Comparison of ENCODE assay signal across 8 cellular contexts in the genomic region with DNA sequence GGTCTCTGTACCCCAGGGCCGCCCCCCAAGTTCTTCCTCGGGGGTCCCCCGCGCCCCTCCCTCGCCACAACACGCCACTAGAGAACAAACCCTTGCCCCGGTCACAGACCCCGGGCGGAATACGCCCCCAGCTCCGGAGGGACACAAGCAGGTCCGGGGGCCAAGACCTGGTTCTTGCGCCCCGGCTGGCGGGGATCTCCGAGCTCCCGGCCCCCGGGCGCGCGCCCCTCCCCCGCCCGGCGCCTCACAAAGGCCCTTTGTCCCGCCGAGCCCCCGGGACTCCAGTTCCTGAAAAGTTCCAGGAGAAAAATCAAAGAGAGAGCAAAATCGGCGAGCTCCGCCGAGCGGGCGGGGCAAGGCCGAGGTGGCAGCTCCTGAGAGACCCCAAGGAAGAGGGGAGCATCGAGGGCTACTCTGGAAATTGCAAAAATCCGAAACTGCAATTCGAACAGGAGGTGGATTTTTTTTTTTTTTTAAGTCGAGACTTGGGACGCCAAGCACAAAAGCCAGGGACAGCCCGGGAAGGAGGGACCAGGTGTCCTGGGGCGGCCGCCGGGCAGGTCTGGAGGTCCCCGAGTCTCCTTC. TPM values are rescaled to one million over a fixed set of nuclear protein-coding genes. Genes with fewer than 3 reads are reported as not detected.
DNase-seq lines count a peak whose midpoint lies in the region; ATAC-seq and TF ChIP-seq lines count a peak whose summit lies in the region.

No MANE protein-coding gene starts in this region.

- ATAC-seq in mucosa of descending colon (no peak), aorta (ENCODE audit: low FRiP score) (no peak), GM21717 (IDR thresholded peaks at IDR 0.05; ENCODE audit: unreplicated experiment) (no peak)

- TF ChIP-seq CTCF in 22Rv1 (IDR thresholded peaks at IDR 0.05) (no peak), dorsolateral prefrontal cortex (IDR thresholded peaks at IDR 0.05 in 54 of 56, conservative IDR thresholded peaks at IDR 0.05 in 2 of 56; ENCODE audit: low read depth in 1 of 56, partially characterized antibody in 56 of 56) (no peak), mucosa of descending colon (IDR thresholded peaks at IDR 0.05) (no peak)

- H3K4me1 ChIP-seq in mucosa of descending colon (ENCODE audit: low read depth) (peaks cover 22% of the 10 kb centered on the region), aorta (ENCODE audit: control insufficient read depth in 1 of 2, insufficient read depth in 2 of 2, low read length in 2 of 2) (no peaks in the 10 kb centered on the region)

- H3K36me3 ChIP-seq in mucosa of descending colon (ENCODE audit: low read depth) (no peaks in the 10 kb centered on the region), aorta (ENCODE audit: control insufficient read depth in 1 of 2, insufficient read depth in 2 of 2, low read length in 1 of 2) (no peaks in the 10 kb centered on the region)

- H3K27ac ChIP-seq in 22Rv1 (peak overlapping the region; percentile 100), dorsolateral prefrontal cortex (peak overlapping the region; percentile 66 to 100 (median 100)), aorta (ENCODE audit: low read depth in 1 of 2, low read length in 2 of 2) (peak overlapping the region; percentile 58 to 61)

- peak in 4 of 10 donors; percentile 31 to 58 (median 46) for DNase-seq in dorsolateral prefrontal cortex
- peak in 2 of 3 donors; percentile 61 to 69 for DNase-seq in mucosa of descending colon
- peak in 1 of 2 donors; percentile 76 for DNase-seq in aorta
- no peak for DNase-seq in NCI-H748 treated with DMSO at 0.1 percent for 48 hours (lab: John Stamatoyannopoulos, UW)
- no peak for DNase-seq in NCI-H524 (lab: John Stamatoyannopoulos, UW)

- H3K9me3 ChIP-seq in mucosa of descending colon (no peaks in the 10 kb centered on the region), aorta (ENCODE audit: control insufficient read depth, low read length) (no peaks in the 10 kb centered on the region)

- no peak for TF ChIP-seq EP300 in Ishikawa (IDR thresholded peaks at IDR 0.05; ENCODE audit: borderline replicate concordance)

- no peaks in the 10 kb centered on the region for H3K27me3 ChIP-seq in dorsolateral prefrontal cortex
- H3K27me3 ChIP-seq in aorta (ENCODE audit: control insufficient read depth in 1 of 2, insufficient read depth in 2 of 2, low read length in 1 of 2), result no peaks in the 10 kb centered on the region

- H3K4me3 ChIP-seq in dorsolateral prefrontal cortex, result peak overlapping the region; percentile 69 to 99 (median 90)
- peak overlapping the region; percentile 79 for H3K4me3 ChIP-seq in mucosa of descending colon
- H3K4me3 ChIP-seq in aorta (ENCODE audit: low read length in 2 of 2), result peak overlapping the region; percentile 91 to 93

- intact Hi-C loops in dorsolateral prefrontal cortex (cut with DNase I) (loop anchor here in 1 of 2 donors (5.0 kb wide), 1 partner anchor 52 kb away; no protein-coding TSS in a partner anchor), mucosa of descending colon (cut with DNase I, micrococcal nuclease) (no loop called here), aorta (cut with DNase I) (loop anchor here in 1 of 2 donors (5.0 kb wide), 1 partner anchor 273 kb away; no protein-coding TSS in a partner anchor)

- 0% methylated on average over 40 to 44 of the region's 44 CpGs for WGBS in aorta, 2 donors

- TF ChIP-seq RAD21 in Ishikawa (IDR thresholded peaks at IDR 0.05; ENCODE audit: low read depth), result no peak

TF ChIP-seq in Ishikawa, 13 proteins besides CTCF, POLR2A, EP300 and RAD21:
- TF ChIP-seq YY1 (IDR thresholded peaks at IDR 0.05; ENCODE audit: low read depth) (no peak), TEAD4 (IDR thresholded peaks at IDR 0.05) (no peak), NFIC (IDR thresholded peaks at IDR 0.05) (no peak), ZBTB7A (IDR thresholded peaks at IDR 0.05; ENCODE audit: low read depth) (peak; percentile 67), TAF1 (IDR thresholded peaks at IDR 0.05; ENCODE audit: low read depth) (no peak), FOXM1 (IDR thresholded peaks at IDR 0.05; ENCODE audit: borderline replicate concordance, low read depth) (no peak), CEBPB (IDR thresholded peaks at IDR 0.05) (no peak)
- TF ChIP-seq, protein P1, sequence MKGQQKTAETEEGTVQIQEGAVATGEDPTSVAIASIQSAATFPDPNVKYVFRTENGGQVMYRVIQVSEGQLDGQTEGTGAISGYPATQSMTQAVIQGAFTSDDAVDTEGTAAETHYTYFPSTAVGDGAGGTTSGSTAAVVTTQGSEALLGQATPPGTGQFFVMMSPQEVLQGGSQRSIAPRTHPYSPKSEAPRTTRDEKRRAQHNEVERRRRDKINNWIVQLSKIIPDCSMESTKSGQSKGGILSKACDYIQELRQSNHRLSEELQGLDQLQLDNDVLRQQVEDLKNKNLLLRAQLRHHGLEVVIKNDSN (IDR thresholded peaks at IDR 0.05), result no peak

RNA-seq across cellular contexts. Expression of gene TNRC18, which starts 4.0 kb away (rescaled TPM):
- 100 to 1,000 TPM in 42 of 120 experiments, 10 to 100 TPM in 78; 56.1 to 138 (median 94.7) TPM for total RNA-seq in dorsolateral prefrontal cortex
- 100 to 1,000 TPM in 2 of 3 donors, 10 to 100 TPM in 1; 94.0 to 170 (median 112) TPM for total RNA-seq in mucosa of descending colon
- 100 to 1,000 TPM; 108 to 132 TPM for total RNA-seq in aorta
- 10 to 100 TPM; 41.8 to 48.4 TPM for polyA plus RNA-seq in aorta

Comparison
In these comparisons a context has a peak if more than half of its experiments do, and no peak if none do; other contexts are left out.
1. DNase-seq: peak in mucosa of descending colon (2 of 3); none in NCI-H748 treated with DMSO at 0.1 percent for 48 hours (single experiment) and NCI-H524 (0 of 2).
2. Peak in every context shown above with its lines, with median percentiles within 50 percentile points of each other: H3K27ac ChIP-seq and H3K4me3 ChIP-seq.